Comparison of ENCODE assay signal across 11 cellular contexts in the genomic region with DNA sequence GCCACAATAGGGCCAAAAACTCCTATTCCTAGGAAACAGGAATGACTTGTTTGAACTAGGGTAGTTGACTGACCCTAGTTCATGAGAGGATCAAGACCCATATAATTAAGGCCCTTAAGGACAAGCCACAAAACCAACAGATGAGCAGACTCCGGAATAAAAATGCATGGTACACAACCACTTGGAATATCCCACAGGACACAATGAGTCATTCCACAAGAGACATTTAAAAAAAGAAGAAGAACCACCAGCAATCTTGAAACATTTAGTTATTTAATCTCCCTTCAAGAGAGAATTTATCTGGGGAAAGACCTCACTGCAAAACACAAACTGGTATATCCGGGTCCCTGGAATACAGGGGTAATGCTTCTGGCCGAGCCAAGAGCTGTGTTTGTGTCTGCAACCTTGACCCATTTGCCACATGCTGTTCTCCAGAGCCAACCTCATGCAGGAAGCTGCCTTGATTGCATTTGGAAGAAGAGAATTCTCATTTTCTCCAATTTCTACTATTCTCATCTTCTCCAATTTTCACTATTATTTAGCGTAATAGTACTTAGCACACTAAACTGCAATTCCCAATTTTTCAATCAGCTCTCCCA.
DNase-seq lines count a peak whose midpoint lies in the region; ATAC-seq and TF ChIP-seq lines count a peak whose summit lies in the region.
"Had no signal": no experiment of that assay in that cellular context is flagged by ENCODE, and none has a peak within 500 bp of the region (broad histone marks: within the 10 kb centered on the region; RNA-seq: fewer than 3 reads in every experiment).

No MANE protein-coding gene starts in this region.

- TF ChIP-seq CTCF in mucosa of descending colon (IDR thresholded peaks at IDR 0.05) (no peak), testis (IDR thresholded peaks at IDR 0.05) (no peak), GM13976 (IDR thresholded peaks at IDR 0.05; ENCODE audit: borderline replicate concordance, control extremely low read depth, extremely low read depth, insufficient read depth, missing control alignments) (no peak)

- ATAC-seq in mucosa of descending colon (peak; percentile 17), GM21786 (IDR thresholded peaks at IDR 0.05; ENCODE audit: unreplicated experiment) (no peak)
- ATAC-seq: naive thymus-derived CD4-positive, alpha-beta T cell had no signal

- in situ Hi-C loops in GM13976 (cut with MboI; ENCODE audit: low sequenced_read_pairs, unreplicated experiment), result no loop called here

- DNase-seq in M059J (ENCODE audit: low read depth) (peak; percentile 47), mucosa of descending colon (no peak), testis (no peak), SK-N-DZ (ENCODE audit: low spot score) (no peak), erythroblast (lab: John Stamatoyannopoulos, UW) (no peak), GM13976 (ENCODE audit: low spot score) (no peak)
- DNase-seq: Caco-2; MV-4-11; naive thymus-derived CD4-positive, alpha-beta T cell had no signal

- no peak overlapping the region for H3K4me3 ChIP-seq in mucosa of descending colon
- H3K4me3 ChIP-seq in testis, result no peak overlapping the region

- no peaks in the 10 kb centered on the region for H3K4me1 ChIP-seq in mucosa of descending colon (ENCODE audit: low read depth)
- H3K4me1 ChIP-seq in testis, result peaks cover 40% of the 10 kb centered on the region
- H3K4me1 ChIP-seq: Caco-2 had no signal

- WGBS in testis, 2 donors, result 43 to 44% methylated on average over 4 of the region's 4 CpGs

- H3K36me3 ChIP-seq in mucosa of descending colon (ENCODE audit: low read depth) (no peaks in the 10 kb centered on the region), testis (ENCODE audit: low read depth, missing control alignments) (no peaks in the 10 kb centered on the region)

- no peaks in the 10 kb centered on the region for H3K27me3 ChIP-seq in testis

- H3K27ac ChIP-seq in cingulate gyrus (ENCODE audit: low read depth, low read length) (peak overlapping the region; percentile 6), testis (peak overlapping the region; percentile 41 to 73)

- intact Hi-C loops in mucosa of descending colon (cut with DNase I, micrococcal nuclease), result no loop called here
- intact Hi-C loops in testis (cut with DNase I; ENCODE audit: low total_unique reads), result no loop called here

- H3K9me3 ChIP-seq in mucosa of descending colon (no peaks in the 10 kb centered on the region), testis (no peaks in the 10 kb centered on the region)
- H3K9me3 ChIP-seq: Caco-2 had no signal

- TF ChIP-seq POLR2A in testis (IDR thresholded peaks at IDR 0.05) (no peak), erythroblast (IDR thresholded peaks at IDR 0.05; ENCODE audit: low read length) (no peak)
